Comparison of ENCODE assay signal across 2 cellular contexts in the genomic region with DNA sequence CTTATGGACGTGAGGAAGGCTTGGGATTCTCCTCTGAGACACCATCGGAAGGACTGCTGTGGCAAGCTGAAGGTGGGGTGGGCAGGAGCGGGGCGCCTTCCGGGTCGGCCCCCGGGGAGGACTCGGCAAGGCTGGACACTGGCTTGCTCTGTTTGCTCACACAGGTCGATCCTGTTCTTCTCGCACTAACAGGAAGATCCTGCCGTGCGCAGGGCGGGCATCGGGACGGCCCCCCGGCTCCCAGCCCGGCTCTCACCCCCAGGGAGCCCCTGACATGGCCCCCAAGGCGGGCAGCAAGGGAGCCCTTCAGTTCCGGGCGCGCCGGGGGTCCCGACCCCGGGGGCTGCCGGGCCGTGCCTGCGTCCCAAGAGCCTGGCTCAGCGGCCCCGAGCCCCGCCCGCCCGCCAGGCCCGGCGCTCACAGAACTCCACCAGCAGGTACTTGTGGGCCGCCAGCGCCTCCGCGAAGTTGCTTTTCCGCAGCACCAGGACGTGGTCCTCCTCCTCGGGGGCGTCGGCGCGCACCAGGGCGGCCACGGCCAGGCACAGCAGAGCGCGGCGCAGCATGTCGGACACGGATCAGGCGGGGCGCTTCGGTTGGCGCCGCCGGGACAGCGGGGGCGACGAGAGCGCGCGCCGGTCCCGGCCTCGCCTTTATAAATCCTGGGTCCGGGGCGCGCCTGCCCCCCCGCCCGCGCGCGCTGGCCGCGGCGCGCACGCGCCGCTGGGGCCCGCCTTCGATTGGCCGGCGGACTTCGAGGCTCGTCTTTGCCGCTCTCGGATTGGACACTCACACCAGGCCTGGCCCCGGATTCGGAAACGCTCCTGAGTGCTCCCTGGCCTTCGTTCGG.
TF ChIP-seq lines count a peak whose summit lies in the region.

TSS of gene P4HB (minus strand) at position 630 of the 850 bp plus-strand sequence. CDS start at position 566, 64 bp downstream.

TF ChIP-seq in SK-N-SH, 30 proteins besides CTCF, POLR2A, EP300 and RAD21 (continued from another document and continues in another):
- TF ChIP-seq, protein P1, sequence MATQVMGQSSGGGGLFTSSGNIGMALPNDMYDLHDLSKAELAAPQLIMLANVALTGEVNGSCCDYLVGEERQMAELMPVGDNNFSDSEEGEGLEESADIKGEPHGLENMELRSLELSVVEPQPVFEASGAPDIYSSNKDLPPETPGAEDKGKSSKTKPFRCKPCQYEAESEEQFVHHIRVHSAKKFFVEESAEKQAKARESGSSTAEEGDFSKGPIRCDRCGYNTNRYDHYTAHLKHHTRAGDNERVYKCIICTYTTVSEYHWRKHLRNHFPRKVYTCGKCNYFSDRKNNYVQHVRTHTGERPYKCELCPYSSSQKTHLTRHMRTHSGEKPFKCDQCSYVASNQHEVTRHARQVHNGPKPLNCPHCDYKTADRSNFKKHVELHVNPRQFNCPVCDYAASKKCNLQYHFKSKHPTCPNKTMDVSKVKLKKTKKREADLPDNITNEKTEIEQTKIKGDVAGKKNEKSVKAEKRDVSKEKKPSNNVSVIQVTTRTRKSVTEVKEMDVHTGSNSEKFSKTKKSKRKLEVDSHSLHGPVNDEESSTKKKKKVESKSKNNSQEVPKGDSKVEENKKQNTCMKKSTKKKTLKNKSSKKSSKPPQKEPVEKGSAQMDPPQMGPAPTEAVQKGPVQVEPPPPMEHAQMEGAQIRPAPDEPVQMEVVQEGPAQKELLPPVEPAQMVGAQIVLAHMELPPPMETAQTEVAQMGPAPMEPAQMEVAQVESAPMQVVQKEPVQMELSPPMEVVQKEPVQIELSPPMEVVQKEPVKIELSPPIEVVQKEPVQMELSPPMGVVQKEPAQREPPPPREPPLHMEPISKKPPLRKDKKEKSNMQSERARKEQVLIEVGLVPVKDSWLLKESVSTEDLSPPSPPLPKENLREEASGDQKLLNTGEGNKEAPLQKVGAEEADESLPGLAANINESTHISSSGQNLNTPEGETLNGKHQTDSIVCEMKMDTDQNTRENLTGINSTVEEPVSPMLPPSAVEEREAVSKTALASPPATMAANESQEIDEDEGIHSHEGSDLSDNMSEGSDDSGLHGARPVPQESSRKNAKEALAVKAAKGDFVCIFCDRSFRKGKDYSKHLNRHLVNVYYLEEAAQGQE (IDR thresholded peaks at IDR 0.05; ENCODE audit: low read depth, low read length), result no peak
- TF ChIP-seq YY1 (IDR thresholded peaks at IDR 0.05; ENCODE audit: low read depth) (no peak), PBX3 (IDR thresholded peaks at IDR 0.05) (no peak), JUND (IDR thresholded peaks at IDR 0.05) (no peak), MXI1 (IDR thresholded peaks at IDR 0.05; ENCODE audit: low read depth, low read length) (peak; percentile 41; the same call in 1 of the 2 replicates), EZH2phosphoT487 (IDR thresholded peaks at IDR 0.05; ENCODE audit: borderline replicate concordance, low read depth) (no peak), POLR2AphosphoS5 (IDR thresholded peaks at IDR 0.05; ENCODE audit: low read depth, low read length) (peak; percentile 94), ELF1 (IDR thresholded peaks at IDR 0.05) (peak; percentile 42), FOXM1 (IDR thresholded peaks at IDR 0.05; ENCODE audit: low read depth) (no peak), FOSL2 (IDR thresholded peaks at IDR 0.05; ENCODE audit: borderline replicate concordance, low read depth) (no peak), USF2 (IDR thresholded peaks at IDR 0.05; ENCODE audit: borderline replicate concordance, low read depth, low read length) (no peak), TCF12 (IDR thresholded peaks at IDR 0.05) (no peak), TAF1 (IDR thresholded peaks at IDR 0.05; ENCODE audit: borderline replicate concordance, low read depth, low read length) (peak; percentile 76), NRF1 (IDR thresholded peaks at IDR 0.05; ENCODE audit: low read depth, low read length) (peak; percentile 88), GATA2 (CRISPR knock-in tag; IDR thresholded peaks at IDR 0.05) (no peak), SMC3 (IDR thresholded peaks at IDR 0.05; ENCODE audit: low read depth, low read length) (no peak; the same call in 1 of the 2 replicates), RCOR1 (IDR thresholded peaks at IDR 0.05; ENCODE audit: low read length) (0 out of 2 replicates have a peak, but pooled peaks have one; percentile 7)
- TF ChIP-seq, protein P2, sequence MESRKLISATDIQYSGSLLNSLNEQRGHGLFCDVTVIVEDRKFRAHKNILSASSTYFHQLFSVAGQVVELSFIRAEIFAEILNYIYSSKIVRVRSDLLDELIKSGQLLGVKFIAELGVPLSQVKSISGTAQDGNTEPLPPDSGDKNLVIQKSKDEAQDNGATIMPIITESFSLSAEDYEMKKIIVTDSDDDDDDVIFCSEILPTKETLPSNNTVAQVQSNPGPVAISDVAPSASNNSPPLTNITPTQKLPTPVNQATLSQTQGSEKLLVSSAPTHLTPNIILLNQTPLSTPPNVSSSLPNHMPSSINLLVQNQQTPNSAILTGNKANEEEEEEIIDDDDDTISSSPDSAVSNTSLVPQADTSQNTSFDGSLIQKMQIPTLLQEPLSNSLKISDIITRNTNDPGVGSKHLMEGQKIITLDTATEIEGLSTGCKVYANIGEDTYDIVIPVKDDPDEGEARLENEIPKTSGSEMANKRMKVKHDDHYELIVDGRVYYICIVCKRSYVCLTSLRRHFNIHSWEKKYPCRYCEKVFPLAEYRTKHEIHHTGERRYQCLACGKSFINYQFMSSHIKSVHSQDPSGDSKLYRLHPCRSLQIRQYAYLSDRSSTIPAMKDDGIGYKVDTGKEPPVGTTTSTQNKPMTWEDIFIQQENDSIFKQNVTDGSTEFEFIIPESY (IDR thresholded peaks at IDR 0.05; ENCODE audit: borderline replicate concordance, low read depth), result no peak
- TF ChIP-seq, protein P3, sequence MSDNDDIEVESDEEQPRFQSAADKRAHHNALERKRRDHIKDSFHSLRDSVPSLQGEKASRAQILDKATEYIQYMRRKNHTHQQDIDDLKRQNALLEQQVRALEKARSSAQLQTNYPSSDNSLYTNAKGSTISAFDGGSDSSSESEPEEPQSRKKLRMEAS (IDR thresholded peaks at IDR 0.05; ENCODE audit: low read depth), result no peak
- TF ChIP-seq, protein P4, sequence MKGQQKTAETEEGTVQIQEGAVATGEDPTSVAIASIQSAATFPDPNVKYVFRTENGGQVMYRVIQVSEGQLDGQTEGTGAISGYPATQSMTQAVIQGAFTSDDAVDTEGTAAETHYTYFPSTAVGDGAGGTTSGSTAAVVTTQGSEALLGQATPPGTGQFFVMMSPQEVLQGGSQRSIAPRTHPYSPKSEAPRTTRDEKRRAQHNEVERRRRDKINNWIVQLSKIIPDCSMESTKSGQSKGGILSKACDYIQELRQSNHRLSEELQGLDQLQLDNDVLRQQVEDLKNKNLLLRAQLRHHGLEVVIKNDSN (IDR thresholded peaks at IDR 0.05; ENCODE audit: borderline replicate concordance, low read depth), result no peak

TF ChIP-seq in SK-N-SH treated with all-trans-retinoic acid at 6 μM for 48 hours, 23 proteins besides CTCF, POLR2A, EP300 and RAD21 (continued from another document):
- TF ChIP-seq, protein P5, sequence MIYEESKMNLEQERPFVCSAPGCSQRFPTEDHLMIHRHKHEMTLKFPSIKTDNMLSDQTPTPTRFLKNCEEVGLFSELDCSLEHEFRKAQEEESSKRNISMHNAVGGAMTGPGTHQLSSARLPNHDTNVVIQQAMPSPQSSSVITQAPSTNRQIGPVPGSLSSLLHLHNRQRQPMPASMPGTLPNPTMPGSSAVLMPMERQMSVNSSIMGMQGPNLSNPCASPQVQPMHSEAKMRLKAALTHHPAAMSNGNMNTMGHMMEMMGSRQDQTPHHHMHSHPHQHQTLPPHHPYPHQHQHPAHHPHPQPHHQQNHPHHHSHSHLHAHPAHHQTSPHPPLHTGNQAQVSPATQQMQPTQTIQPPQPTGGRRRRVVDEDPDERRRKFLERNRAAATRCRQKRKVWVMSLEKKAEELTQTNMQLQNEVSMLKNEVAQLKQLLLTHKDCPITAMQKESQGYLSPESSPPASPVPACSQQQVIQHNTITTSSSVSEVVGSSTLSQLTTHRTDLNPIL (CRISPR knock-in tag; IDR thresholded peaks at IDR 0.05; ENCODE audit: low read depth), result no peak
- TF ChIP-seq ZNF70 (CRISPR knock-in tag; IDR thresholded peaks at IDR 0.05), result no peak
- TF ChIP-seq ESRRG (CRISPR knock-in tag; IDR thresholded peaks at IDR 0.05), result no peak
- TF ChIP-seq TCF4 (CRISPR knock-in tag; IDR thresholded peaks at IDR 0.05; ENCODE audit: borderline replicate concordance), result no peak
- no peak for TF ChIP-seq RARB (CRISPR knock-in tag; IDR thresholded peaks at IDR 0.05)
- no peak for TF ChIP-seq SNAI2 (CRISPR knock-in tag; IDR thresholded peaks at IDR 0.05)
- TF ChIP-seq TOX (CRISPR knock-in tag; IDR thresholded peaks at IDR 0.05; ENCODE audit: borderline replicate concordance), result no peak
